ENCODE assay signal across 2 cellular contexts in the genomic region with DNA sequence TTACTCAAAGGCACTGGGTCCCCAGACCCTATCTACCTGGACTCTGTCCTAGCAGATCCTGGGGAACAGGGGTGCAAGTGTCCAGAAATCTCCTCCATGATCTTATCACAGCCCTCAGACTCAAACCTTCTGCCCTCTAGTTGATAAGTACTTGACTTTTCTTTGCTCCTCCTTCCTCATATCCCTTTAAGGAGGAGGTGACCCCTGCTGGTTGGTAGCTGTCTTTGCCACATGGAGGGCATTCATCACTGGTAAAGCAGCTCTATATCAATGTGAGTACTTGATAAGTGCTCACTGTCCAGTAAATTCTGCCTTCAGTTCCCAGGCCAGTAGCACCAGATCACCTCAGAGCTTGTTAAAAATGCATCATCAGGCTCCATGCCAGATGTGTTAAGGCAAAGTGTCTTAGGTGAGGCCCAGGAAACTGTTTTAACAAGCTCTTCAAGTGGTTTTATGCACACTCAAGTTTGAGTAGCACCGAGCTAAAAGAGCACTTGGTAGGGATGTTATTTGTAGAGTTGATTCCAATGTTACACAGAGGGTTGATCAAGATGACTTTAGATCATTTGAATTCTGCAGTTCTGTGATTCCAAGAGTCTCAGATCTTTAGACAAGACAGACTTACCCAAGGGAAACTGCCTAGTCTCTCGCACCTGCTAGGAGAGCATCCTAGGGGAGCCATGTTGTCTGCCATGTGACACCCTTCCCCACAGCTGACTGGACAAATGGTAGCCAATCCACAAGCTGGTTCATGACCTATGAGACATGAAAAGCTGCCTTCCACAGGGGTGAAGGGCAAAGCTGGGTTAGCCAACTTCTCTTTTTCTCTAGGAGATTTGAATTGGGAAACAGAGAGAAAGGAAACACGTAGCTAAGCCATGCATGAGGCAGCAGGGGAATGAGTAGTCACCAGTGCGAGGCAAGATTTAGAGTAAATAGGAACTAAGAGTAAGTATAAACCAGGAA.
A peak's percentile ranks its signal among the peaks of the same experiment; 100 is the strongest.
TF ChIP-seq lines count a peak whose summit lies in the region.

No MANE protein-coding gene starts in this region.

TF ChIP-seq in HEK293T, 16 proteins besides CTCF, POLR2A, EP300 and RAD21 (continued from another document):
- TF ChIP-seq, protein P1, sequence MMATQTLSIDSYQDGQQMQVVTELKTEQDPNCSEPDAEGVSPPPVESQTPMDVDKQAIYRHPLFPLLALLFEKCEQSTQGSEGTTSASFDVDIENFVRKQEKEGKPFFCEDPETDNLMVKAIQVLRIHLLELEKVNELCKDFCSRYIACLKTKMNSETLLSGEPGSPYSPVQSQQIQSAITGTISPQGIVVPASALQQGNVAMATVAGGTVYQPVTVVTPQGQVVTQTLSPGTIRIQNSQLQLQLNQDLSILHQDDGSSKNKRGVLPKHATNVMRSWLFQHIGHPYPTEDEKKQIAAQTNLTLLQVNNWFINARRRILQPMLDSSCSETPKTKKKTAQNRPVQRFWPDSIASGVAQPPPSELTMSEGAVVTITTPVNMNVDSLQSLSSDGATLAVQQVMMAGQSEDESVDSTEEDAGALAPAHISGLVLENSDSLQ (IDR thresholded peaks at IDR 0.05), result no peak
- no peak for TF ChIP-seq L3MBTL2 (conservative IDR thresholded peaks at IDR 0.05)
- TF ChIP-seq BHLHE40 (IDR thresholded peaks at IDR 0.05; ENCODE audit: borderline replicate concordance), result no peak
- TF ChIP-seq TARDBP (IDR thresholded peaks at IDR 0.05), result no peak
- TF ChIP-seq ELF4 (IDR thresholded peaks at IDR 0.05), result no peak
- TF ChIP-seq ZNF384 (IDR thresholded peaks at IDR 0.05), result no peak
- no peak for TF ChIP-seq SUZ12 (IDR thresholded peaks at IDR 0.05)
- TF ChIP-seq FOXK2 (IDR thresholded peaks at IDR 0.05), result no peak
- TF ChIP-seq NFRKB (IDR thresholded peaks at IDR 0.05), result no peak
- no peak for TF ChIP-seq LEF1 (IDR thresholded peaks at IDR 0.05; ENCODE audit: borderline replicate concordance)

TF ChIP-seq in WTC11, 78 proteins besides CTCF, POLR2A, EP300 and RAD21 (continued from another document):
- TF ChIP-seq, protein P2, sequence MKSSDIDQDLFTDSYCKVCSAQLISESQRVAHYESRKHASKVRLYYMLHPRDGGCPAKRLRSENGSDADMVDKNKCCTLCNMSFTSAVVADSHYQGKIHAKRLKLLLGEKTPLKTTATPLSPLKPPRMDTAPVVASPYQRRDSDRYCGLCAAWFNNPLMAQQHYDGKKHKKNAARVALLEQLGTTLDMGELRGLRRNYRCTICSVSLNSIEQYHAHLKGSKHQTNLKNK (CRISPR knock-in tag; IDR thresholded peaks at IDR 0.05), result no peak
- TF ChIP-seq NFYB (CRISPR knock-in tag; conservative IDR thresholded peaks at IDR 0.05; ENCODE audit: low read depth) (0 out of 2 replicates have a peak, but pooled peaks have one; percentile 10), FOXK1 (CRISPR knock-in tag; IDR thresholded peaks at IDR 0.05) (no peak), IRF2 (CRISPR knock-in tag; IDR thresholded peaks at IDR 0.05; ENCODE audit: borderline replicate concordance, low read depth) (no peak), ESRRA (CRISPR knock-in tag; IDR thresholded peaks at IDR 0.05; ENCODE audit: borderline replicate concordance) (no peak), ZNF138 (CRISPR knock-in tag; conservative IDR thresholded peaks at IDR 0.05) (no peak)
- TF ChIP-seq, protein P3, sequence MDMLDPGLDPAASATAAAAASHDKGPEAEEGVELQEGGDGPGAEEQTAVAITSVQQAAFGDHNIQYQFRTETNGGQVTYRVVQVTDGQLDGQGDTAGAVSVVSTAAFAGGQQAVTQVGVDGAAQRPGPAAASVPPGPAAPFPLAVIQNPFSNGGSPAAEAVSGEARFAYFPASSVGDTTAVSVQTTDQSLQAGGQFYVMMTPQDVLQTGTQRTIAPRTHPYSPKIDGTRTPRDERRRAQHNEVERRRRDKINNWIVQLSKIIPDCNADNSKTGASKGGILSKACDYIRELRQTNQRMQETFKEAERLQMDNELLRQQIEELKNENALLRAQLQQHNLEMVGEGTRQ (CRISPR knock-in tag; IDR thresholded peaks at IDR 0.05), result peak; percentile 74
- TF ChIP-seq, protein P4, sequence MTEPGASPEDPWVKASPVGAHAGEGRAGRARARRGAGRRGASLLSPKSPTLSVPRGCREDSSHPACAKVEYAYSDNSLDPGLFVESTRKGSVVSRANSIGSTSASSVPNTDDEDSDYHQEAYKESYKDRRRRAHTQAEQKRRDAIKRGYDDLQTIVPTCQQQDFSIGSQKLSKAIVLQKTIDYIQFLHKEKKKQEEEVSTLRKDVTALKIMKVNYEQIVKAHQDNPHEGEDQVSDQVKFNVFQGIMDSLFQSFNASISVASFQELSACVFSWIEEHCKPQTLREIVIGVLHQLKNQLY (CRISPR knock-in tag; IDR thresholded peaks at IDR 0.05), result no peak
- TF ChIP-seq, protein P5, sequence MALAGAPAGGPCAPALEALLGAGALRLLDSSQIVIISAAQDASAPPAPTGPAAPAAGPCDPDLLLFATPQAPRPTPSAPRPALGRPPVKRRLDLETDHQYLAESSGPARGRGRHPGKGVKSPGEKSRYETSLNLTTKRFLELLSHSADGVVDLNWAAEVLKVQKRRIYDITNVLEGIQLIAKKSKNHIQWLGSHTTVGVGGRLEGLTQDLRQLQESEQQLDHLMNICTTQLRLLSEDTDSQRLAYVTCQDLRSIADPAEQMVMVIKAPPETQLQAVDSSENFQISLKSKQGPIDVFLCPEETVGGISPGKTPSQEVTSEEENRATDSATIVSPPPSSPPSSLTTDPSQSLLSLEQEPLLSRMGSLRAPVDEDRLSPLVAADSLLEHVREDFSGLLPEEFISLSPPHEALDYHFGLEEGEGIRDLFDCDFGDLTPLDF (CRISPR knock-in tag; IDR thresholded peaks at IDR 0.05), result no peak
TF ChIP-seq in WTC11: peak in this region for 3.
